In genomic region chr10:71965623-71966022, GRCh38 we compare ENCODE assay signal across 8 cellular contexts. TPM values are rescaled to one million over a fixed set of nuclear protein-coding genes. Genes with fewer than 3 reads are reported as not detected.
DNase-seq lines count a peak whose midpoint lies in the region; ATAC-seq, FAIRE-seq and TF ChIP-seq lines count a peak whose summit lies in the region.

No MANE protein-coding gene starts in this region.

- TF ChIP-seq CTCF in GM12878 (IDR thresholded peaks at IDR 0.05 in 2 of 3, conservative IDR thresholded peaks at IDR 0.05 in 1 of 3; ENCODE audit: control insufficient read depth in 2 of 3, extremely low read depth in 1 of 3, insufficient read depth in 1 of 3, low read depth in 3 of 3, low read length in 3 of 3), result no peak
- TF ChIP-seq CTCF in stomach (IDR thresholded peaks at IDR 0.05), result no peak
- no peak for TF ChIP-seq CTCF in omental fat pad (IDR thresholded peaks at IDR 0.05)

- no peak for TF ChIP-seq RAD21 in GM12878 (IDR thresholded peaks at IDR 0.05; ENCODE audit: insufficient read depth, low read depth, low read length)

- H3K27ac ChIP-seq in HUES6 (ENCODE audit: low read depth, low read length) (no peak overlapping the region), GM12878 (ENCODE audit: control insufficient read depth, insufficient read depth) (no peak overlapping the region), stomach (peak overlapping the region; percentile 73 to 97 (median 92))

- H3K79me2 ChIP-seq in GM12878 (ENCODE audit: control insufficient read depth, insufficient read depth, low read length), result no peaks in the 10 kb centered on the region

- no peak for DNase-seq in GM12878 (ENCODE audit: low read depth, low spot score)
- DNase-seq in kidney tubule cell (ENCODE audit: low spot score), result peak; percentile 31
- no peak for DNase-seq in stomach
- no peak for DNase-seq in omental fat pad (ENCODE audit: low spot score)
- no peak for DNase-seq in NCI-H510A (lab: John Stamatoyannopoulos, UW)
- DNase-seq in NCI-H1105 treated with DMSO at 0.1 percent for 48 hours (lab: John Stamatoyannopoulos, UW), result no peak

- H3K4me1 ChIP-seq in HUES6 (ENCODE audit: control insufficient read depth, insufficient read depth, low read length), result peaks cover 26% of the 10 kb centered on the region
- no peaks in the 10 kb centered on the region for H3K4me1 ChIP-seq in GM12878 (ENCODE audit: control insufficient read depth, insufficient read depth, low read length)
- H3K4me1 ChIP-seq in stomach, result peaks cover 51 to 78% (median 69%) of the 10 kb centered on the region in 4 donors

- SMC1A ChIA-PET in GM12878 (lab: Charles Lee; ENCODE audit: uncharacterized antibody, unreplicated experiment), result interaction anchor here (1.1 to 1.3 kb wide), 2 partner anchors 20 to 83 kb away, joined by 4 read pairs; no protein-coding TSS in a partner anchor

- no peaks in the 10 kb centered on the region for H4K20me1 ChIP-seq in GM12878 (ENCODE audit: control insufficient read depth, insufficient read depth)

- no peak for FAIRE-seq in GM12878 (lab: Jason Lieb, UNC)

- no peak for TF ChIP-seq EP300 in GM12878 (IDR thresholded peaks at IDR 0.05; ENCODE audit: borderline replicate concordance in 1 of 2, control insufficient read depth in 1 of 2, low read depth in 2 of 2, low read length in 2 of 2)
- TF ChIP-seq EP300 in stomach (IDR thresholded peaks at IDR 0.05), result no peak

- H3K4me3 ChIP-seq in HUES6 (ENCODE audit: low read depth, low read length) (peak overlapping the region; percentile 74), GM12878 (no peak overlapping the region), stomach (peak overlapping the region; percentile 64 to 80 (median 72))

- no peak overlapping the region for H3K4me2 ChIP-seq in GM12878 (ENCODE audit: control insufficient read depth, insufficient read depth)

- no peak for ATAC-seq in GM12878
- ATAC-seq in omental fat pad (ENCODE audit: low FRiP score), result no peak
- no peak for ATAC-seq in HG02938 (IDR thresholded peaks at IDR 0.05; ENCODE audit: unreplicated experiment)

- TSS peak; percentile 51 for BruUV-seq in GM12878 (replicated peaks; lab: Mats Ljungman, UMichigan)

- WGBS in GM12878 (ENCODE audit: insufficient coverage, insufficient replicate concordance, low lambda C conversion rate, missing lambda C conversion rate), result 63% methylated on average over 4 of the region's 4 CpGs
- WGBS in stomach, 5 donors, result 40 to 69% (median 51%) methylated on average over 4 of the region's 4 CpGs

- no peaks in the 10 kb centered on the region for H3K36me3 ChIP-seq in HUES6 (ENCODE audit: control insufficient read depth, insufficient read depth, low read length)
- no peaks in the 10 kb centered on the region for H3K36me3 ChIP-seq in GM12878 (ENCODE audit: control insufficient read depth in 2 of 2, insufficient read depth in 2 of 2, low read length in 1 of 2)
- H3K36me3 ChIP-seq in stomach, result no peaks in the 10 kb centered on the region

- RAD21 ChIA-PET in GM12878 (lab: Charles Lee; ENCODE audit: unreplicated experiment), result interaction anchor here (1.0 to 1.5 kb wide), 2 partner anchors 17 to 83 kb away, joined by 3 to 4 read pairs; no protein-coding TSS in a partner anchor

- no peaks in the 10 kb centered on the region for H3K9me3 ChIP-seq in HUES6 (ENCODE audit: control insufficient read depth, insufficient read depth, low read depth, low read length)
- H3K9me3 ChIP-seq in GM12878 (replicated peaks; ENCODE audit: control insufficient read depth, insufficient read depth, low read length), result no peaks in the 10 kb centered on the region
- H3K9me3 ChIP-seq in stomach, result no peaks in the 10 kb centered on the region

- POLR2A ChIA-PET in GM12878 (lab: Charles Lee), result interaction anchor here (0.5 kb wide), 1 partner anchor 16 kb away, joined by 3 read pairs; no protein-coding TSS in a partner anchor

- intact Hi-C loops in GM12878 (cut with micrococcal nuclease; ENCODE audit: unreplicated experiment) (loop anchor here (2.0 kb wide), 1 partner anchor 83 kb away; no protein-coding TSS in a partner anchor), stomach (cut with DNase I; ENCODE audit: low total_unique reads) (no loop called here)

- TF ChIP-seq POLR2A in GM12878 (IDR thresholded peaks at IDR 0.05; ENCODE audit: low read depth, low read length), result no peak
- no peak for TF ChIP-seq POLR2A in stomach (IDR thresholded peaks at IDR 0.05)

- CTCF ChIA-PET in GM12878 (lab: Yijun Ruan, JAX), result interaction anchor here (1.1 to 1.2 kb wide), 2 partner anchors 19 to 50 kb away, joined by 3 to 5 read pairs; no protein-coding TSS in a partner anchor

- no peak overlapping the region for H2AFZ ChIP-seq in GM12878 (ENCODE audit: control insufficient read depth, low read depth, low read length)

- H3K27me3 ChIP-seq in HUES6 (ENCODE audit: control insufficient read depth, insufficient read depth, low read length) (peaks cover 49% of the 10 kb centered on the region), GM12878 (replicated peaks in 1 of 2; ENCODE audit: control insufficient read depth in 2 of 2, insufficient read depth in 2 of 2, low read length in 1 of 2) (peaks cover 0 to 3% of the 10 kb centered on the region in 2 experiments; a peak in 2 of 4 replicates), stomach (peaks cover 0 to 34% (median 8%) of the 10 kb centered on the region in 3 donors)

- H3K9ac ChIP-seq in HUES6 (ENCODE audit: low read length) (peak overlapping the region; percentile 67), GM12878 (ENCODE audit: control insufficient read depth, insufficient read depth, low read length) (no peak overlapping the region)

- in situ Hi-C loops in GM12878 (cut with MboI), result no loop called here

TF ChIP-seq in GM12878, 131 proteins besides CTCF, POLR2A, EP300 and RAD21:
- TF ChIP-seq HDAC6 (IDR thresholded peaks at IDR 0.05; ENCODE audit: unreplicated experiment), result no peak
- no peak for TF ChIP-seq BRCA1 (IDR thresholded peaks at IDR 0.05; ENCODE audit: low read depth, low read length)
- no peak for TF ChIP-seq ZZZ3 (IDR thresholded peaks at IDR 0.05; ENCODE audit: control insufficient read depth, insufficient read length, low read depth)
- no peak for TF ChIP-seq CHD2 (IDR thresholded peaks at IDR 0.05; ENCODE audit: borderline replicate concordance, low read depth, low read length)
- no peak for TF ChIP-seq BMI1 (IDR thresholded peaks at IDR 0.05; ENCODE audit: borderline replicate concordance)
- no peak for TF ChIP-seq DPF2 (IDR thresholded peaks at IDR 0.05)
- TF ChIP-seq CEBPB (IDR thresholded peaks at IDR 0.05; ENCODE audit: borderline replicate concordance in 1 of 2, low read depth in 2 of 2, low read length in 2 of 2), result no peak
- TF ChIP-seq MYC (IDR thresholded peaks at IDR 0.05; ENCODE audit: insufficient read depth, insufficient read length, insufficient replicate concordance, low read length, severe bottlenecking), result no peak
- TF ChIP-seq ZBED1 (IDR thresholded peaks at IDR 0.05; ENCODE audit: borderline replicate concordance), result no peak
- TF ChIP-seq PAX5 (IDR thresholded peaks at IDR 0.05; ENCODE audit: borderline replicate concordance, low read depth, low read length), result no peak
- no peak for TF ChIP-seq RCOR1 (conservative IDR thresholded peaks at IDR 0.05; ENCODE audit: low read depth, low read length)
- TF ChIP-seq KDM1A (IDR thresholded peaks at IDR 0.05; ENCODE audit: borderline replicate concordance), result no peak

RNA-seq across cellular contexts. Expression of gene CHST3, which starts 1.4 kb away (rescaled TPM):
- total RNA-seq in GM12878 (2013; cell fraction: nucleolus; rRNA removed), result 0.81 and 1.5 TPM in 2 replicates
- total RNA-seq in GM12878 (2014; rRNA removed) (0.11 and 0.16 TPM in 2 replicates), GM12878 (2014; rRNA removed; fragmentation: Illumina TruSeq; extraction: Trizol) (0.04 and 0.05 TPM in 2 replicates), GM12878 (2021) (0.13 and 0.15 TPM in 2 replicates), stomach (10 to 100 TPM in 4 of 5 donors, 1 to 10 TPM in 1; 4.9 to 26.8 (median 17.0) TPM), omental fat pad (10 to 100 TPM; 27.9 to 54.2 (median 34.2) TPM)
- 0.03 TPM for polyA plus RNA-seq in GM12878 (2011; ENCODE audit: low read depth)
- polyA plus RNA-seq in GM12878 (2011; rRNA removed) (0.36 and 0.50 TPM in 2 replicates), GM12878 (2014; fragmentation: Illumina TruSeq; extraction: Trizol) (0.03 TPM in 1 of 2 replicates, not detected in the other), GM12878 (2014; fragmentation: Nextera tagmentation; extraction: Ambion mirVana) (under 1 TPM in 1 of 2 experiments, not detected in 1; 0.04 TPM), GM12878 (2014; rRNA removed) (0.06 TPM in 2 replicates), GM12878 (2016; fragmentation: Nextera tagmentation; extraction: Ambion mirVana) (under 1 TPM in 1 of 2 experiments, not detected in 1; 0.04 TPM), stomach (1 to 10 TPM; 1.5 to 4.7 (median 3.3) TPM)
- polyA plus RNA-seq in GM12878 (2011; cell fraction: cytosol; rRNA removed), result 0.50 and 0.57 TPM in 2 replicates
- 0.53 and 0.60 TPM in 2 replicates for polyA plus RNA-seq in GM12878 (2011; cell fraction: nucleus; rRNA removed)
- polyA plus RNA-seq in GM12878 (2012), result 0.03 and 0.04 TPM in 2 replicates
- polyA minus RNA-seq in GM12878 (2011; rRNA and poly(A)+ RNA removed), result 0.98 and 1.1 TPM in 2 replicates
- 0.27 and 0.42 TPM in 2 replicates for polyA minus RNA-seq in GM12878 (2011; cell fraction: cytosol; rRNA and poly(A)+ RNA removed)
- 0.36 and 0.48 TPM in 2 replicates for polyA minus RNA-seq in GM12878 (2011; cell fraction: nucleus; rRNA and poly(A)+ RNA removed)

Comparison
In these comparisons a context has a peak if more than half of its experiments do, and no peak if none do; other contexts are left out.
1. H3K27ac ChIP-seq: peak in stomach (5 of 5); none in HUES6 (single experiment) and GM12878 (single experiment).